In the genomic region with DNA sequence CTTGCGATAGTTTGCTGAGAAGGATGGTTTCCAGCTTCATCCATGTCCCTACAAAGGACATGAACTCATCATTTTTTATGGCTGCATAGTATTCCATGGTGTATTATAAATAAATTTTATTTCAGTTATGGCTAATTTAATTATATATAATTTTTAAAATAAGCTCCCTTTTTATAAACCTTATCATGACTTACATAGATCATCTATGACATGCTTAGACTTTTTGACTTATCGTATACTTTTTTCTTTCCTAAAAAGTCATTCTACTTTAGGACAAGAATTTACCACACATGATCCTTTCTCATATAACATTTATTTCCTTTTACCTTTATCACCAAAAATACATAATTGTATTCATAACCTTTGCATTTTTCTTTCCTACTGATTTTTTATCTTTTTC, we compare ENCODE assay signal across 1 cellular context.
TF ChIP-seq lines count a peak whose summit lies in the region.

No MANE protein-coding gene starts in this region.

TF ChIP-seq in HEK293, 187 proteins besides CTCF, POLR2A, EP300 and RAD21 (continued from another document):
- TF ChIP-seq, protein P1, sequence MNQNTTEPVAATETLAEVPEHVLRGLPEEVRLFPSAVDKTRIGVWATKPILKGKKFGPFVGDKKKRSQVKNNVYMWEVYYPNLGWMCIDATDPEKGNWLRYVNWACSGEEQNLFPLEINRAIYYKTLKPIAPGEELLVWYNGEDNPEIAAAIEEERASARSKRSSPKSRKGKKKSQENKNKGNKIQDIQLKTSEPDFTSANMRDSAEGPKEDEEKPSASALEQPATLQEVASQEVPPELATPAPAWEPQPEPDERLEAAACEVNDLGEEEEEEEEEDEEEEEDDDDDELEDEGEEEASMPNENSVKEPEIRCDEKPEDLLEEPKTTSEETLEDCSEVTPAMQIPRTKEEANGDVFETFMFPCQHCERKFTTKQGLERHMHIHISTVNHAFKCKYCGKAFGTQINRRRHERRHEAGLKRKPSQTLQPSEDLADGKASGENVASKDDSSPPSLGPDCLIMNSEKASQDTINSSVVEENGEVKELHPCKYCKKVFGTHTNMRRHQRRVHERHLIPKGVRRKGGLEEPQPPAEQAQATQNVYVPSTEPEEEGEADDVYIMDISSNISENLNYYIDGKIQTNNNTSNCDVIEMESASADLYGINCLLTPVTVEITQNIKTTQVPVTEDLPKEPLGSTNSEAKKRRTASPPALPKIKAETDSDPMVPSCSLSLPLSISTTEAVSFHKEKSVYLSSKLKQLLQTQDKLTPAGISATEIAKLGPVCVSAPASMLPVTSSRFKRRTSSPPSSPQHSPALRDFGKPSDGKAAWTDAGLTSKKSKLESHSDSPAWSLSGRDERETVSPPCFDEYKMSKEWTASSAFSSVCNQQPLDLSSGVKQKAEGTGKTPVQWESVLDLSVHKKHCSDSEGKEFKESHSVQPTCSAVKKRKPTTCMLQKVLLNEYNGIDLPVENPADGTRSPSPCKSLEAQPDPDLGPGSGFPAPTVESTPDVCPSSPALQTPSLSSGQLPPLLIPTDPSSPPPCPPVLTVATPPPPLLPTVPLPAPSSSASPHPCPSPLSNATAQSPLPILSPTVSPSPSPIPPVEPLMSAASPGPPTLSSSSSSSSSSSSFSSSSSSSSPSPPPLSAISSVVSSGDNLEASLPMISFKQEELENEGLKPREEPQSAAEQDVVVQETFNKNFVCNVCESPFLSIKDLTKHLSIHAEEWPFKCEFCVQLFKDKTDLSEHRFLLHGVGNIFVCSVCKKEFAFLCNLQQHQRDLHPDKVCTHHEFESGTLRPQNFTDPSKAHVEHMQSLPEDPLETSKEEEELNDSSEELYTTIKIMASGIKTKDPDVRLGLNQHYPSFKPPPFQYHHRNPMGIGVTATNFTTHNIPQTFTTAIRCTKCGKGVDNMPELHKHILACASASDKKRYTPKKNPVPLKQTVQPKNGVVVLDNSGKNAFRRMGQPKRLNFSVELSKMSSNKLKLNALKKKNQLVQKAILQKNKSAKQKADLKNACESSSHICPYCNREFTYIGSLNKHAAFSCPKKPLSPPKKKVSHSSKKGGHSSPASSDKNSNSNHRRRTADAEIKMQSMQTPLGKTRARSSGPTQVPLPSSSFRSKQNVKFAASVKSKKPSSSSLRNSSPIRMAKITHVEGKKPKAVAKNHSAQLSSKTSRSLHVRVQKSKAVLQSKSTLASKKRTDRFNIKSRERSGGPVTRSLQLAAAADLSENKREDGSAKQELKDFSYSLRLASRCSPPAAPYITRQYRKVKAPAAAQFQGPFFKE (tag by site-specific recombination; IDR thresholded peaks at IDR 0.05; ENCODE audit: borderline replicate concordance), result no peak
- TF ChIP-seq ZNF37A (tag by site-specific recombination; IDR thresholded peaks at IDR 0.05) (no peak), ZNF571 (tag by site-specific recombination; IDR thresholded peaks at IDR 0.05) (no peak), ZNF341 (tag by site-specific recombination; IDR thresholded peaks at IDR 0.05; ENCODE audit: low read depth) (no peak), ZSCAN23 (tag by site-specific recombination; IDR thresholded peaks at IDR 0.05) (no peak), ZNF140 (tag by site-specific recombination; IDR thresholded peaks at IDR 0.05) (0 out of 2 replicates have a peak, but pooled peaks have one; percentile 11), ZNF701 (tag by site-specific recombination; IDR thresholded peaks at IDR 0.05) (no peak)
